Comparison of ENCODE assay signal across 26 cellular contexts in the genomic region with DNA sequence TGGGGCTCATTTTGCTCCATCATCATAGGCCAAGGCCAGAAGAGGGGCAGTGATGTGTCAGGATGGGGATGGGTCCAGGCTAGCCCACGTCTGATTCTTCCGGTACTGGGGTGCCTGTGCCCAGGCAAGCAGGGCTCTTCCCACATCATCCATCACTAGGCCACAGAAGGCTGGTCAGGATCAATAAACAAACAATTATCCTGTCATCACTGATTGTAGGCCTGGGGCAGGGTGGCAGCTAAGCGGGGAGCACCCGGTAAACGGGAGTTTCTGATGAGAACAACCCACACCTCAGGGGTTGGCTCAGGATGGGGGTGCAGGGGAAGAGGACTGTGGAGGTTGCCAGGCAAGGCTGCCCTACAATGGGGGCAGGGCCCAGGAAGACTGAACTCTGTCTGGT.
"Had no signal": no experiment of that assay in that cellular context is flagged by ENCODE, and none has a peak within 500 bp of the region (broad histone marks: within the 10 kb centered on the region; RNA-seq: fewer than 3 reads in every experiment).

No MANE protein-coding gene starts in this region.

- H3K4me1 ChIP-seq: adrenal gland had no signal

- H3K36me3 Mint-ChIP-seq: activated naive CD8-positive, alpha-beta T cell treated with anti-CD3 and anti-CD28 coated beads, Interleukin-2, amount 10 ng/mL, durations not matched to agents 7 days and 5 days; T-cell had no signal

- H3K36me3 ChIP-seq: adrenal gland had no signal

- ATAC-seq: activated CD4-positive, alpha-beta T cell treated with anti-CD3 and anti-CD28 coated beads for 36 hours; activated T-cell treated with anti-CD3 and anti-CD28 coated beads, Interleukin-2, amount 50 U/mL, for 72 hours; Panc1; Right ventricle myocardium inferior; T-cell had no signal

- H3K27ac Mint-ChIP-seq: activated CD4-positive, alpha-beta memory T cell treated with anti-CD3 and anti-CD28 coated beads, Interleukin-2, amount 10 ng/mL, durations not matched to agents 7 days and 5 days; activated CD4-positive, alpha-beta T cell treated with anti-CD3 and anti-CD28 coated beads for 36 hours; activated T-cell treated with anti-CD3 and anti-CD28 coated beads, Interleukin-2, amount 50 U/mL, for 72 hours; T-cell had no signal

- H3K4me3 Mint-ChIP-seq: activated CD4-positive, alpha-beta memory T cell treated with anti-CD3 and anti-CD28 coated beads, Interleukin-2, amount 10 ng/mL, durations not matched to agents 7 days and 5 days; activated CD4-positive, alpha-beta T cell treated with anti-CD3 and anti-CD28 coated beads for 36 hours; activated naive CD8-positive, alpha-beta T cell treated with anti-CD3 and anti-CD28 coated beads, Interleukin-2, amount 10 ng/mL, durations not matched to agents 7 days and 5 days; activated T-cell treated with anti-CD3 and anti-CD28 coated beads, Interleukin-2, amount 50 U/mL, for 72 hours; T-cell had no signal

- DNase-seq: activated CD4-positive, alpha-beta memory T cell treated with anti-CD3 and anti-CD28 coated beads, Interleukin-2, amount 10 ng/mL, durations not matched to agents 7 days and 5 days; activated CD4-positive, alpha-beta T cell treated with anti-CD3 and anti-CD28 coated beads for 36 hours; activated CD4-positive, alpha-beta T cell treated with anti-CD3 and anti-CD28 coated beads, Interleukin-2, amount 50 U/mL, for 1 hour; activated CD8-positive, alpha-beta memory T cell treated with anti-CD3 and anti-CD28 coated beads, Interleukin-2, amount 50 U/mL, for 4 hours; activated naive CD4-positive, alpha-beta T cell treated with anti-CD3 and anti-CD28 coated beads, Interleukin-2, amount 50 U/mL, for 16 hours; activated naive CD8-positive, alpha-beta T cell treated with anti-CD3 and anti-CD28 coated beads, Interleukin-2, amount 10 ng/mL, durations not matched to agents 7 days and 5 days; activated T-cell treated with anti-CD3 and anti-CD28 coated beads, Interleukin-2, amount 50 U/mL, for 72 hours; adrenal gland; anterior cingulate cortex; cerebellar nuclear complex; MM.1S; NCI-H1105 treated with DMSO at 0.1 percent for 48 hours; NCI-H1694 treated with DMSO at 0.1 percent for 48 hours; NCI-H2029 treated with DMSO at 0.1 percent for 48 hours; NCI-H446 treated with DMSO at 0.1 percent for 48 hours; NCI-H524 treated with DMSO at 0.1 percent for 48 hours; NCI-H774; OCI-M1; RPMI8226; T-cell; T-helper 2 cell; T1000 had no signal

- H3K27ac ChIP-seq: adrenal gland, SK-N-MC, VCaP had no signal

- H3K9me3 Mint-ChIP-seq: activated CD4-positive, alpha-beta memory T cell treated with anti-CD3 and anti-CD28 coated beads, Interleukin-2, amount 10 ng/mL, durations not matched to agents 7 days and 5 days; activated naive CD8-positive, alpha-beta T cell treated with anti-CD3 and anti-CD28 coated beads, Interleukin-2, amount 10 ng/mL, durations not matched to agents 7 days and 5 days; activated T-cell treated with anti-CD3 and anti-CD28 coated beads, Interleukin-2, amount 50 U/mL, for 72 hours; T-cell had no signal

- H3K9me3 ChIP-seq: adrenal gland had no signal

- H3K4me3 ChIP-seq: adrenal gland, SK-N-MC had no signal
